Comparison of ENCODE assay signal across 8 cellular contexts in the genomic region with DNA sequence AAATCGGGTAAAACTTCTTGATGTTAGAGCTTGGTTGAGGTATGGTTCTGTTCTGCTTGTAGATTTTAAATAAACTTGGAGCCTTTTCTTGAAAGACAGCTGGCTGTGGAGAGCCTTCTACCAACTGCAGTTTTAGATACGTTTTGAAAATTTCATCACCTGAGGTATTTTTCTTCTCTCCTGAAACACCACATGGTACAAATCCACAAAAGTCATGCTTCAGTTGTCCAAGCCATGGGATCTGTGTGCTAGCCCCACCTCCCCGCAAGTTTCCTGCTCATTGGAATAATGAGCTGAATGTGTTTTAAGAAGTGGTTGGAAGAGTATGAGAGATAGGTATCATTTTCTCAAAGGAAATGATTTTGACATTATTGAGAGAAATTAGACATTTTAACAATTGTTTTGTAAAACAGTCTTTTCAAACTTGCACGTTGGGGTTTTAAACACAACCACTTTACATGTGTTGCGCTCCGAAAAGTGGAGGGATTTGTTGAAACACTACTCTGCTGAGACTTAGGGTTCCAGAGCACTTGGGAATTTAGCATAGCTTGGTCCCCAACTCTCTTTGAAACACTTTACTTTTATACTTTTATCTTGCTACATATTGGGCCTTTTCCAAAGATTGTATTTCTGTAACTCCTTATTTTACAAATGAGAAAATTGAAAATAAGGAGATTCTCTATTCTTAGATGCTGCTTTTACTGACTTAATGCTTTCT. TPM values are rescaled to one million over a fixed set of nuclear protein-coding genes. Genes with fewer than 3 reads are reported as not detected.
DNase-seq lines count a peak whose midpoint lies in the region; ATAC-seq and TF ChIP-seq lines count a peak whose summit lies in the region.

No MANE protein-coding gene starts in this region.

- H3K9me3 ChIP-seq in heart right ventricle (no peaks in the 10 kb centered on the region), endodermal cell (ENCODE audit: control insufficient read depth, low read length) (no peaks in the 10 kb centered on the region)

- TF ChIP-seq CTCF in heart right ventricle (IDR thresholded peaks at IDR 0.05) (no peak), endodermal cell (conservative IDR thresholded peaks at IDR 0.05) (no peak), nephron progenitor cell (IDR thresholded peaks at IDR 0.05) (no peak)

- H3K36me3 Mint-ChIP-seq in endodermal cell (ENCODE audit: low read depth) (peaks cover under 1% of the 10 kb centered on the region), nephron progenitor cell (ENCODE audit: low read depth) (peaks cover 23% of the 10 kb centered on the region)

- DNase-seq in heart right ventricle (no peak), Right ventricle myocardium superior (no peak), OCI-M1 (lab: John Stamatoyannopoulos, UW) (peak; percentile 65), endodermal cell (no peak), nephron progenitor cell (peak; percentile 31), activated gamma-delta T cell (lab: John Stamatoyannopoulos, UW) (no peak)

- H3K27me3 ChIP-seq in heart right ventricle (no peaks in the 10 kb centered on the region), endodermal cell (ENCODE audit: control insufficient read depth, insufficient read depth, low read length, poor library complexity, severe bottlenecking) (no peaks in the 10 kb centered on the region)

- no peaks in the 10 kb centered on the region for H3K9me3 Mint-ChIP-seq in endodermal cell
- H3K9me3 Mint-ChIP-seq in nephron progenitor cell, result peaks cover 5% of the 10 kb centered on the region

- ATAC-seq in heart right ventricle, result no peak
- ATAC-seq in Right ventricle myocardium superior (ENCODE audit: poor library complexity), result no peak
- no peak for ATAC-seq in GM18858 (IDR thresholded peaks at IDR 0.05; ENCODE audit: unreplicated experiment)
- ATAC-seq in HG02885 (IDR thresholded peaks at IDR 0.05; ENCODE audit: poor library complexity, unreplicated experiment), result no peak

- peak overlapping the region; percentile 71 to 96 (median 82) for H3K4me3 ChIP-seq in heart right ventricle
- H3K4me3 ChIP-seq in endodermal cell (ENCODE audit: low read length), result peak overlapping the region; percentile 93

- H3K4me1 Mint-ChIP-seq in endodermal cell (peaks cover 46% of the 10 kb centered on the region), nephron progenitor cell (peaks cover 48% of the 10 kb centered on the region)

- H3K27ac ChIP-seq in heart right ventricle (peak overlapping the region in 9 of 10 donors; percentile 97 to 100 (median 99)), endodermal cell (ENCODE audit: low read depth, low read length) (peak overlapping the region; percentile 87)

- peak overlapping the region; percentile 85 for H3K9ac ChIP-seq in endodermal cell (ENCODE audit: extremely low read depth, low read length, poor library complexity, severe bottlenecking)

- H3K4me3 Mint-ChIP-seq in endodermal cell, result peak overlapping the region; percentile 83
- H3K4me3 Mint-ChIP-seq in nephron progenitor cell, result peak overlapping the region; percentile 96

- intact Hi-C loops in heart right ventricle (cut with DNase I) (loop anchor here in 1 of 10 donors (5.0 kb wide), 1 partner anchor 158 kb away; the partner anchor contains the start of gene PCNX4), Right ventricle myocardium superior (cut with DNase I) (no loop called here)

- H3K4me1 ChIP-seq in heart right ventricle (peaks cover 0 to 63% (median 46%) of the 10 kb centered on the region in 9 donors), endodermal cell (ENCODE audit: control insufficient read depth, insufficient read depth, low read length) (peaks cover 8% of the 10 kb centered on the region)

- H3K36me3 ChIP-seq in heart right ventricle, result no peaks in the 10 kb centered on the region
- H3K36me3 ChIP-seq in endodermal cell (ENCODE audit: control insufficient read depth, insufficient read depth, low read length), result no peaks in the 10 kb centered on the region

- peak overlapping the region; percentile 78 for H3K27ac Mint-ChIP-seq in endodermal cell
- H3K27ac Mint-ChIP-seq in nephron progenitor cell, result peak overlapping the region; percentile 96

- 18 to 19% methylated on average over 6 of the region's 6 CpGs for WGBS in heart right ventricle, 2 donors
- 19 to 21% methylated on average over 4 to 6 of the region's 6 CpGs for WGBS in endodermal cell (ENCODE audit: insufficient coverage in 1 of 2, insufficient read length in 1 of 2), 2 experiments

- H3K27me3 Mint-ChIP-seq in endodermal cell (ENCODE audit: insufficient read depth) (no peaks in the 10 kb centered on the region), nephron progenitor cell (ENCODE audit: low read depth, poor library complexity) (no peaks in the 10 kb centered on the region)

RNA-seq across cellular contexts. Expression of gene PPM1A, which starts 1.5 kb away (rescaled TPM):
- total RNA-seq in heart right ventricle (100 to 1,000 TPM in 5 of 10 donors, 10 to 100 TPM in 5; 79.9 to 122 (median 101) TPM), Right ventricle myocardium superior (116 TPM), endodermal cell (10 to 100 TPM; 38.9 to 42.9 TPM)
- polyA plus RNA-seq in heart right ventricle, result 10 to 100 TPM; 27.0 to 29.0 TPM
- 27.4 TPM for polyA plus RNA-seq in endodermal cell (2013, experiment 1 of 2)
- polyA plus RNA-seq in endodermal cell (2013, experiment 2 of 2), result 26.6 TPM

Comparison
In these comparisons a context has a peak if more than half of its experiments do, and no peak if none do; other contexts are left out.
1. DNase-seq: peak in OCI-M1 (single experiment) and nephron progenitor cell (single experiment); none in heart right ventricle (0 of 2), Right ventricle myocardium superior (single experiment), endodermal cell (single experiment) and activated gamma-delta T cell (single experiment).